In genomic region chr1:182301467-182302198, GRCh38 we compare ENCODE assay signal across 8 cellular contexts.
DNase-seq lines count a peak whose midpoint lies in the region; ATAC-seq and TF ChIP-seq lines count a peak whose summit lies in the region.

No MANE protein-coding gene starts in this region.

- H3K9me3 ChIP-seq in CD4-positive, alpha-beta T cell (ENCODE audit: control insufficient read depth, low read length) = no peaks in the 10 kb centered on the region
- H3K9me3 ChIP-seq in suprapubic skin = no peaks in the 10 kb centered on the region
- no peaks in the 10 kb centered on the region for H3K9me3 ChIP-seq in MM.1S (replicated peaks; ENCODE audit: insufficient read depth, low read length)

- TF ChIP-seq EP300 in suprapubic skin (IDR thresholded peaks at IDR 0.05) = no peak

- 83% methylated on average over 9 of the region's 9 CpGs for WGBS in suprapubic skin

- no peak overlapping the region for H3K4me3 ChIP-seq in suprapubic skin
- H3K4me3 ChIP-seq in MM.1S (ENCODE audit: low read length) = no peak overlapping the region

- H3K27me3 ChIP-seq in CD4-positive, alpha-beta T cell (ENCODE audit: control insufficient read depth, insufficient read depth, low read length) = no peaks in the 10 kb centered on the region
- no peaks in the 10 kb centered on the region for H3K27me3 ChIP-seq in suprapubic skin
- H3K27me3 ChIP-seq in MM.1S (replicated peaks; ENCODE audit: insufficient read depth, low read length) = no peaks in the 10 kb centered on the region

- H4K20me1 ChIP-seq in MM.1S (ENCODE audit: insufficient read depth, low read length) = no peaks in the 10 kb centered on the region

- POLR2A ChIA-PET in CD4-positive, alpha-beta T cell (lab: Charles Lee) = no interaction called here

- DNase-seq in CD4-positive, alpha-beta T cell = no peak
- DNase-seq in HFFc6 (peak; percentile 14), left cardiac atrium (peak; percentile 56), suprapubic skin (ENCODE audit: low spot score in 2 of 2) (no peak), DMS79 (lab: John Stamatoyannopoulos, UW) (no peak), MM.1S (no peak)
- peak; percentile 29 to 44 for DNase-seq in activated T-cell treated with anti-CD3 and anti-CD28 coated beads, Interleukin-2, amount 50 U/mL, for 48 hours

- no peaks in the 10 kb centered on the region for H3K9me2 ChIP-seq in MM.1S (replicated peaks; ENCODE audit: insufficient read depth, low read length)

- no peak overlapping the region for H3K4me2 ChIP-seq in MM.1S (ENCODE audit: low read depth, low read length)

- no peaks in the 10 kb centered on the region for H3K36me3 ChIP-seq in suprapubic skin
- no peaks in the 10 kb centered on the region for H3K36me3 ChIP-seq in MM.1S (replicated peaks; ENCODE audit: insufficient read depth, low read length)

- TF ChIP-seq POLR2A in suprapubic skin (IDR thresholded peaks at IDR 0.05) = no peak

- no peaks in the 10 kb centered on the region for H3K79me2 ChIP-seq in MM.1S (ENCODE audit: low read length)

- H3K27ac ChIP-seq in CD4-positive, alpha-beta T cell (ENCODE audit: low read depth, low read length) = no peak overlapping the region
- H3K27ac ChIP-seq in suprapubic skin (peak overlapping the region; percentile 50), MM.1S (ENCODE audit: low read length) (no peak overlapping the region)

- H3K36me3 Mint-ChIP-seq in CD4-positive, alpha-beta T cell (ENCODE audit: low read depth) = no peaks in the 10 kb centered on the region
- H3K36me3 Mint-ChIP-seq in HFFc6 (ENCODE audit: low read depth) = no peaks in the 10 kb centered on the region

- peaks cover 12% of the 10 kb centered on the region for H3K4me1 Mint-ChIP-seq in CD4-positive, alpha-beta T cell (ENCODE audit: low read depth)
- H3K4me1 Mint-ChIP-seq in HFFc6 (ENCODE audit: low read depth) = peaks cover 10% of the 10 kb centered on the region

- H2AFZ ChIP-seq in MM.1S (ENCODE audit: low read length) = no peak overlapping the region

- H3K27me3 Mint-ChIP-seq in CD4-positive, alpha-beta T cell = no peaks in the 10 kb centered on the region
- H3K27me3 Mint-ChIP-seq in HFFc6 (ENCODE audit: insufficient read depth) = peaks cover 12% of the 10 kb centered on the region

- ATAC-seq in CD4-positive, alpha-beta T cell (ENCODE audit: poor library complexity) = peak; percentile 24
- peak; percentile 74 to 87 for ATAC-seq in left cardiac atrium
- ATAC-seq in HG03139 (IDR thresholded peaks at IDR 0.05; ENCODE audit: unreplicated experiment) = no peak

- no peak overlapping the region for H3K4me3 Mint-ChIP-seq in CD4-positive, alpha-beta T cell
- no peak overlapping the region for H3K4me3 Mint-ChIP-seq in HFFc6

- CTCF ChIA-PET in CD4-positive, alpha-beta T cell (lab: Charles Lee) = no interaction called here

- intact Hi-C loops in CD4-positive, alpha-beta T cell (cut with DNase I, micrococcal nuclease) = no loop called here
- intact Hi-C loops in left cardiac atrium (cut with DNase I) = loop anchor here in 1 of 2 donors (5.0 to 10.0 kb wide), 2 partner anchors 96 to 157 kb away; no protein-coding TSS in a partner anchor

- peaks cover 20% of the 10 kb centered on the region; the same call in 1 of the 2 replicates for H3F3A ChIP-seq in MM.1S (ENCODE audit: insufficient read depth, low read length)

- peak overlapping the region; percentile 35 for H3K27ac Mint-ChIP-seq in CD4-positive, alpha-beta T cell
- H3K27ac Mint-ChIP-seq in HFFc6 = no peak overlapping the region

- no peaks in the 10 kb centered on the region for H3K9me3 Mint-ChIP-seq in CD4-positive, alpha-beta T cell
- no peaks in the 10 kb centered on the region for H3K9me3 Mint-ChIP-seq in HFFc6

- H3K4me1 ChIP-seq in suprapubic skin (peaks cover 37% of the 10 kb centered on the region), MM.1S (ENCODE audit: low read length) (peaks cover 20% of the 10 kb centered on the region)

- H3K9ac ChIP-seq in MM.1S (ENCODE audit: low read length) = no peak overlapping the region

- no peak for TF ChIP-seq CTCF in CD4-positive, alpha-beta T cell (IDR thresholded peaks at IDR 0.05)
- TF ChIP-seq CTCF in HFFc6 (IDR thresholded peaks at IDR 0.05) (no peak), suprapubic skin (IDR thresholded peaks at IDR 0.05) (no peak), MM.1S (IDR thresholded peaks at IDR 0.05; ENCODE audit: low read length) (no peak)

Comparison
In these comparisons a context has a peak if more than half of its experiments do, and no peak if none do; other contexts are left out.
1. DNase-seq: peak in HFFc6 (single experiment), activated T-cell treated with anti-CD3 and anti-CD28 coated beads, Interleukin-2, amount 50 U/mL, for 48 hours (2 of 2) and left cardiac atrium (single experiment); none in CD4-positive, alpha-beta T cell (0 of 10), suprapubic skin (0 of 2), DMS79 (single experiment) and MM.1S (single experiment).